ENCODE assay signal across 33 cellular contexts in the genomic region with DNA sequence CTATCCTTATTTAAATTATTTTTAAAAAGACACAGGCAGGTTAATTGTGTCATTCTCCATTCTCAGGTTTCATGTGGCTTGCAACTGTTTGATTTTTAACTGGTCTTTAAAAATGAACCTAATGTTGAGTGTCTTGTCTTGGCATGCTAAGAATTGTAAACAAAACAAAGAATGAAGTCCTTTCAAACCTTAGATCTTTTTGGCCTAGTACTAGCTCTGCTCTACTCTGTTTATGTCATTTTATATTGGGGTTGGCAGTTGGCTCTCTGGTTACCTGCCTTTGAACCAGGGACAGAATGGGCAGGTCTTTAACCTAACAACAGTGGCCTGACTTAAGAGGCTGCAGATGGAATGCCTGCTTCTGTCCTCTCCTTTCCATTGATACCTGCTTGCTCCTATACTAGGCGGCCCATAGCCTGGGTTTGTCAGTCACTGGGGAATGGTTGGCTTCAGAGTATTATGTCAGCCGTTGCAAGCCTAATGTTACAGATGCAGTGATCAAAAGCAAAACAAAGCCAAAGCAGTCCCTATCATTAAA.
DNase-seq lines count a peak whose midpoint lies in the region; ATAC-seq, FAIRE-seq and TF ChIP-seq lines count a peak whose summit lies in the region.
"Had no signal": no experiment of that assay in that cellular context is flagged by ENCODE, and none has a peak within 500 bp of the region (broad histone marks: within the 10 kb centered on the region; RNA-seq: fewer than 3 reads in every experiment).

No MANE protein-coding gene starts in this region.

- peaks cover 0 to 14% of the 10 kb centered on the region in 2 experiments; a peak in 3 of 4 replicates for H3K79me1 ChIP-seq in IMR-90 (ENCODE audit: low read depth in 1 of 2, low read length in 2 of 2)

- no peak overlapping the region for H3K4ac ChIP-seq in IMR-90 (ENCODE audit: low read depth, low read length)

- H3K4me3 Mint-ChIP-seq in activated CD8-positive, alpha-beta T cell treated with anti-CD3 and anti-CD28 coated beads for 36 hours: no peak overlapping the region
- H3K4me3 Mint-ChIP-seq in activated CD8-positive, alpha-beta T cell treated with anti-CD3 and anti-CD28 coated beads, Interleukin-2, amount 10 ng/mL, durations not matched to agents 7 days and 5 days: no peak overlapping the region
- peak overlapping the region; percentile 26 for H3K4me3 Mint-ChIP-seq in activated naive CD8-positive, alpha-beta T cell treated with anti-CD3 and anti-CD28 coated beads, Interleukin-2, amount 10 ng/mL, durations not matched to agents 7 days and 5 days
- H3K4me3 Mint-ChIP-seq in neural progenitor cell: no peak overlapping the region
- H3K4me3 Mint-ChIP-seq: effector memory CD8-positive, alpha-beta T cell; natural killer cell had no signal

- peaks cover 6% of the 10 kb centered on the region for H3K36me3 ChIP-seq in IMR-90 (ENCODE audit: control insufficient read depth, insufficient read depth, low read length)
- H3K36me3 ChIP-seq in neural progenitor cell: peaks cover 9% of the 10 kb centered on the region
- H3K36me3 ChIP-seq: vagina had no signal

- H3K9me3 Mint-ChIP-seq in activated CD8-positive, alpha-beta T cell treated with anti-CD3 and anti-CD28 coated beads for 36 hours: no peaks in the 10 kb centered on the region
- H3K9me3 Mint-ChIP-seq in activated CD8-positive, alpha-beta T cell treated with anti-CD3 and anti-CD28 coated beads, Interleukin-2, amount 10 ng/mL, durations not matched to agents 7 days and 5 days (ENCODE audit: insufficient read depth): no peaks in the 10 kb centered on the region
- H3K9me3 Mint-ChIP-seq in activated naive CD8-positive, alpha-beta T cell treated with anti-CD3 and anti-CD28 coated beads, Interleukin-2, amount 10 ng/mL, durations not matched to agents 7 days and 5 days: no peaks in the 10 kb centered on the region
- H3K9me3 Mint-ChIP-seq in neural progenitor cell: no peaks in the 10 kb centered on the region
- H3K9me3 Mint-ChIP-seq: effector memory CD8-positive, alpha-beta T cell; natural killer cell had no signal

- POLR2A ChIA-PET in activated CD8-positive, alpha-beta T cell treated with anti-CD3 and anti-CD28 coated beads for 36 hours (lab: Charles Lee): no interaction called here
- POLR2A ChIA-PET in activated CD8-positive, alpha-beta T cell treated with anti-CD3 and anti-CD28 coated beads, Interleukin-2, amount 10 ng/mL, durations not matched to agents 7 days and 5 days (lab: Charles Lee): no interaction called here
- POLR2A ChIA-PET in IMR-90 (lab: Charles Lee; ENCODE audit: unreplicated experiment) (no interaction called here), GM10248 (lab: Yijun Ruan, JAX) (no interaction called here)
- POLR2A ChIA-PET in activated naive CD8-positive, alpha-beta T cell treated with anti-CD3 and anti-CD28 coated beads, Interleukin-2, amount 10 ng/mL, durations not matched to agents 7 days and 5 days (lab: Charles Lee): interaction anchor here (0.6 kb wide), 1 partner anchor 12 kb away, joined by 3 read pairs; no protein-coding TSS in a partner anchor

- no peak overlapping the region for H3K4me3 ChIP-seq in IMR-90 (ENCODE audit: insufficient read depth, low read depth, low read length)
- no peak overlapping the region for H3K4me3 ChIP-seq in neural progenitor cell
- H3K4me3 ChIP-seq: BLaER1 treated with 17β-estradiol and CSF1 and Interleukin-3, amounts not matched to agents 10 nM and 100 nM; coronary artery; esophagus muscularis mucosa; left lung; right atrium auricular region; SK-N-MC; spleen; testis; vagina had no signal

- no peak for TF ChIP-seq CTCF in activated CD8-positive, alpha-beta T cell treated with anti-CD3 and anti-CD28 coated beads for 36 hours (IDR thresholded peaks at IDR 0.05)
- TF ChIP-seq CTCF in IMR-90 (conservative IDR thresholded peaks at IDR 0.05; ENCODE audit: low read depth, low read length) (no peak), neural progenitor cell (IDR thresholded peaks at IDR 0.05) (no peak), GM10248 (IDR thresholded peaks at IDR 0.05; ENCODE audit: control extremely low read depth, extremely low read depth, low read depth, missing control alignments) (no peak)

- H2BK120ac ChIP-seq in IMR-90 (ENCODE audit: low read depth, low read length): no peak overlapping the region

- in situ Hi-C loops in IMR-90 (cut with MboI; ENCODE audit: low sequenced_read_pairs): loop anchor here (25.0 kb wide), 1 partner anchor 792 kb away; no protein-coding TSS in a partner anchor

- no peak overlapping the region for H2BK5ac ChIP-seq in IMR-90 (ENCODE audit: low read depth, low read length, poor library complexity, severe bottlenecking)

- no CpG with 5 or more reads among the region's 2 CpGs for WGBS in IMR-90 (ENCODE audit: extremely low coverage in 2 of 2, insufficient read length in 1 of 2), 2 experiments

- no peak for TF ChIP-seq POLR2A in IMR-90 (IDR thresholded peaks at IDR 0.05; ENCODE audit: low read depth, low read length)

- H3K27me3 Mint-ChIP-seq in activated CD8-positive, alpha-beta T cell treated with anti-CD3 and anti-CD28 coated beads for 36 hours: no peaks in the 10 kb centered on the region
- no peaks in the 10 kb centered on the region for H3K27me3 Mint-ChIP-seq in activated CD8-positive, alpha-beta T cell treated with anti-CD3 and anti-CD28 coated beads, Interleukin-2, amount 10 ng/mL, durations not matched to agents 7 days and 5 days (ENCODE audit: low read depth)
- no peaks in the 10 kb centered on the region for H3K27me3 Mint-ChIP-seq in activated naive CD8-positive, alpha-beta T cell treated with anti-CD3 and anti-CD28 coated beads, Interleukin-2, amount 10 ng/mL, durations not matched to agents 7 days and 5 days
- no peaks in the 10 kb centered on the region for H3K27me3 Mint-ChIP-seq in neural progenitor cell (ENCODE audit: insufficient read depth, low read depth)
- H3K27me3 Mint-ChIP-seq: effector memory CD8-positive, alpha-beta T cell had no signal

- no peak overlapping the region for H2AK9ac ChIP-seq in IMR-90 (replicated peaks; ENCODE audit: low read depth, low read length, poor library complexity)

- no peak for FAIRE-seq in RCC 7860 (lab: Jason Lieb, UNC)
- FAIRE-seq: bronchial epithelial cell, GM12891 had no signal

- no peak overlapping the region for H3K14ac ChIP-seq in IMR-90 (replicated peaks; ENCODE audit: low read depth, low read length)

- H3K4me1 ChIP-seq in IMR-90 (ENCODE audit: control insufficient read depth, insufficient read depth, low read length) (peaks cover 2% of the 10 kb centered on the region), neural progenitor cell (peaks cover 21% of the 10 kb centered on the region)
- H3K4me1 ChIP-seq: left lung, right atrium auricular region, testis had no signal

- H2BK20ac ChIP-seq in IMR-90 (ENCODE audit: low read depth, low read length): no peak overlapping the region

- H3K9me1 ChIP-seq in IMR-90 (ENCODE audit: insufficient read depth, low read length): peaks cover 3% of the 10 kb centered on the region

- peaks cover 9% of the 10 kb centered on the region for H3K36me3 Mint-ChIP-seq in activated CD8-positive, alpha-beta T cell treated with anti-CD3 and anti-CD28 coated beads for 36 hours (ENCODE audit: low read depth)
- H3K36me3 Mint-ChIP-seq in activated CD8-positive, alpha-beta T cell treated with anti-CD3 and anti-CD28 coated beads, Interleukin-2, amount 10 ng/mL, durations not matched to agents 7 days and 5 days (ENCODE audit: low read depth): peaks cover 14% of the 10 kb centered on the region
- peaks cover 18% of the 10 kb centered on the region for H3K36me3 Mint-ChIP-seq in activated naive CD8-positive, alpha-beta T cell treated with anti-CD3 and anti-CD28 coated beads, Interleukin-2, amount 10 ng/mL, durations not matched to agents 7 days and 5 days
- H3K36me3 Mint-ChIP-seq in neural progenitor cell: peaks cover 2% of the 10 kb centered on the region
- H3K36me3 Mint-ChIP-seq: natural killer cell had no signal

- no TSS peak for BruUV-seq in IMR-90 (replicated peaks; lab: Mats Ljungman, UMichigan)

- no peak for DNase-seq in activated CD8-positive, alpha-beta T cell treated with anti-CD3 and anti-CD28 coated beads for 36 hours
- DNase-seq in activated CD8-positive, alpha-beta T cell treated with anti-CD3 and anti-CD28 coated beads, Interleukin-2, amount 10 ng/mL, durations not matched to agents 7 days and 5 days: no peak
- DNase-seq in IMR-90 (no peak), neural progenitor cell (ENCODE audit: low spot score) (no peak), RCC 7860 (ENCODE audit: low spot score) (no peak), GM10248 (ENCODE audit: extremely low spot score) (no peak), midbrain (lab: John Stamatoyannopoulos, UW) (no peak)
- no peak for DNase-seq in activated naive CD8-positive, alpha-beta T cell treated with anti-CD3 and anti-CD28 coated beads, Interleukin-2, amount 10 ng/mL, durations not matched to agents 7 days and 5 days
- DNase-seq: activated CD4-positive, alpha-beta T cell treated with anti-CD3 and anti-CD28 coated beads, Interleukin-2, amount 50 U/mL, for 4 hours; activated effector memory CD4-positive, alpha-beta T cell treated with anti-CD3 and anti-CD28 coated beads, Interleukin-2, amount 50 U/mL, for 16 hours; Calu3; DND-41; effector memory CD8-positive, alpha-beta T cell; foreskin melanocyte; HCEC 1CT; left lung; natural killer cell; NCI-H1105; NCI-H2081 treated with DMSO at 0.1 percent for 48 hours; NCI-H69; spleen; stimulated activated CD4-positive, alpha-beta T cell treated with anti-CD3 and anti-CD28 coated beads, Interleukin-4, amount 100 ng/mL, for 1 hour; T-helper 9 cell; testis; WERI-Rb-1 had no signal

- H3K56ac ChIP-seq in IMR-90 (ENCODE audit: extremely low read depth, insufficient read depth, low read length): no peak overlapping the region

- H3K9me3 ChIP-seq in IMR-90 (ENCODE audit: control insufficient read depth, insufficient read depth, low read length) (no peaks in the 10 kb centered on the region), neural progenitor cell (ENCODE audit: low read depth) (no peaks in the 10 kb centered on the region)
- H3K9me3 ChIP-seq: BLaER1 treated with 17β-estradiol and CSF1 and Interleukin-3, amounts not matched to agents 10 nM and 100 nM; esophagus muscularis mucosa; left lung; right atrium auricular region; spleen; testis; vagina had no signal

- peaks cover 56% of the 10 kb centered on the region for H3K79me2 ChIP-seq in neural progenitor cell (ENCODE audit: low read depth)

- no peak overlapping the region for H2BK15ac ChIP-seq in IMR-90 (ENCODE audit: low read depth, low read length)

- H3K27ac Mint-ChIP-seq in activated CD8-positive, alpha-beta T cell treated with anti-CD3 and anti-CD28 coated beads for 36 hours: peak overlapping the region; percentile 3
- H3K27ac Mint-ChIP-seq in activated CD8-positive, alpha-beta T cell treated with anti-CD3 and anti-CD28 coated beads, Interleukin-2, amount 10 ng/mL, durations not matched to agents 7 days and 5 days: no peak overlapping the region
- no peak overlapping the region for H3K27ac Mint-ChIP-seq in activated naive CD8-positive, alpha-beta T cell treated with anti-CD3 and anti-CD28 coated beads, Interleukin-2, amount 10 ng/mL, durations not matched to agents 7 days and 5 days
- H3K27ac Mint-ChIP-seq in neural progenitor cell: no peak overlapping the region
- H3K27ac Mint-ChIP-seq: natural killer cell had no signal

- H3K18ac ChIP-seq in IMR-90 (ENCODE audit: low read depth, low read length): no peak overlapping the region

- no peak overlapping the region for H2AFZ ChIP-seq in IMR-90 (replicated peaks; ENCODE audit: low read length, poor library complexity)
- no peak overlapping the region for H2AFZ ChIP-seq in neural progenitor cell (replicated peaks)

- TF ChIP-seq RAD21 in IMR-90 (IDR thresholded peaks at IDR 0.05; ENCODE audit: low read length): no peak

- H3K23ac ChIP-seq in IMR-90 (ENCODE audit: low read depth, low read length): no peak overlapping the region

- H3F3A ChIP-seq in neural progenitor cell (ENCODE audit: low read depth): peaks cover 6% of the 10 kb centered on the region

- dilution Hi-C loops in IMR-90 (cut with HindIII; ENCODE audit: low sequenced_read_pairs, unreplicated experiment): no loop called here

- intact Hi-C loops in activated CD8-positive, alpha-beta T cell treated with anti-CD3 and anti-CD28 coated beads for 36 hours (cut with micrococcal nuclease): no loop called here
- intact Hi-C loops in IMR-90 (cut with micrococcal nuclease): no loop called here

- ATAC-seq in activated CD8-positive, alpha-beta T cell treated with anti-CD3 and anti-CD28 coated beads for 36 hours: no peak
- no peak for ATAC-seq in activated CD8-positive, alpha-beta T cell treated with anti-CD3 and anti-CD28 coated beads, Interleukin-2, amount 10 ng/mL, durations not matched to agents 7 days and 5 days
- peak; percentile 58 for ATAC-seq in IMR-90 (ENCODE audit: low read depth)
- ATAC-seq in activated naive CD8-positive, alpha-beta T cell treated with anti-CD3 and anti-CD28 coated beads, Interleukin-2, amount 10 ng/mL, durations not matched to agents 7 days and 5 days (ENCODE audit: low read depth): no peak
- ATAC-seq: effector memory CD8-positive, alpha-beta T cell; left lung; natural killer cell had no signal

- H3K9ac ChIP-seq in IMR-90 (ENCODE audit: low read depth, low read length): no peak overlapping the region
- H3K9ac ChIP-seq in neural progenitor cell: no peak overlapping the region
- H3K9ac ChIP-seq: BLaER1 treated with 17β-estradiol and CSF1 and Interleukin-3, amounts not matched to agents 10 nM and 100 nM had no signal

- no peak overlapping the region for H4K5ac ChIP-seq in IMR-90 (ENCODE audit: low read depth, low read length)

- H3K4me1 Mint-ChIP-seq in activated CD8-positive, alpha-beta T cell treated with anti-CD3 and anti-CD28 coated beads for 36 hours (ENCODE audit: low read depth): peaks cover 46% of the 10 kb centered on the region
- peaks cover 43% of the 10 kb centered on the region for H3K4me1 Mint-ChIP-seq in activated CD8-positive, alpha-beta T cell treated with anti-CD3 and anti-CD28 coated beads, Interleukin-2, amount 10 ng/mL, durations not matched to agents 7 days and 5 days (ENCODE audit: low read depth)
- H3K4me1 Mint-ChIP-seq in activated naive CD8-positive, alpha-beta T cell treated with anti-CD3 and anti-CD28 coated beads, Interleukin-2, amount 10 ng/mL, durations not matched to agents 7 days and 5 days: peaks cover 46% of the 10 kb centered on the region
- no peaks in the 10 kb centered on the region for H3K4me1 Mint-ChIP-seq in neural progenitor cell

- H3K4me2 ChIP-seq in IMR-90 (ENCODE audit: low read depth, low read length) (no peak overlapping the region), neural progenitor cell (no peak overlapping the region)

- no peak overlapping the region for H4K91ac ChIP-seq in IMR-90 (ENCODE audit: insufficient read depth, low read depth, low read length)

- no peak overlapping the region for H4K8ac ChIP-seq in IMR-90 (ENCODE audit: low read depth in 2 of 2, low read length in 2 of 2)

- H3K27ac ChIP-seq in IMR-90 (ENCODE audit: insufficient read depth, low read length): no peak overlapping the region
- peak overlapping the region; percentile 19 for H3K27ac ChIP-seq in neural progenitor cell
- H3K27ac ChIP-seq: BLaER1 treated with 17β-estradiol and CSF1 and Interleukin-3, amounts not matched to agents 10 nM and 100 nM; coronary artery; esophagus muscularis mucosa; left lung; right atrium auricular region; spleen; testis; vagina; WERI-Rb-1 had no signal

- no peaks in the 10 kb centered on the region for H3K27me3 ChIP-seq in IMR-90 (ENCODE audit: control insufficient read depth, insufficient read depth, low read length)
- H3K27me3 ChIP-seq in neural progenitor cell: no peaks in the 10 kb centered on the region
- H3K27me3 ChIP-seq: BLaER1 treated with 17β-estradiol and CSF1 and Interleukin-3, amounts not matched to agents 10 nM and 100 nM; esophagus muscularis mucosa; left lung; right atrium auricular region; spleen; testis; vagina had no signal

- peaks cover 5% of the 10 kb centered on the region; the same call in 1 of the 2 replicates for H4K20me1 ChIP-seq in IMR-90 (ENCODE audit: insufficient read depth, low read length)
- H4K20me1 ChIP-seq in neural progenitor cell (ENCODE audit: low read depth): peaks cover 4% of the 10 kb centered on the region
- H4K20me1 ChIP-seq: BLaER1 treated with 17β-estradiol and CSF1 and Interleukin-3, amounts not matched to agents 10 nM and 100 nM had no signal

- CTCF ChIA-PET in activated CD8-positive, alpha-beta T cell treated with anti-CD3 and anti-CD28 coated beads for 36 hours (lab: Charles Lee): interaction anchor here (0.7 to 2.9 kb wide), 5 partner anchors 9 to 267 kb away, joined by 3 to 30 read pairs (median 3); no protein-coding TSS in a partner anchor
- CTCF ChIA-PET in activated CD8-positive, alpha-beta T cell treated with anti-CD3 and anti-CD28 coated beads, Interleukin-2, amount 10 ng/mL, durations not matched to agents 7 days and 5 days (lab: Charles Lee): interaction anchor here (1.2 to 3.0 kb wide), 6 partner anchors 10 to 160 kb away, joined by 3 to 33 read pairs (median 6); a partner anchor contains a TSS
- CTCF ChIA-PET in IMR-90 (lab: Yijun Ruan, JAX) (interaction anchor here (1.0 kb wide), 1 partner anchor 9 kb away, joined by 5 read pairs; no protein-coding TSS in a partner anchor), GM10248 (lab: Yijun Ruan, JAX) (interaction anchor here (1.0 to 1.8 kb wide), 3 partner anchors 10 to 30 kb away, joined by 3 to 30 read pairs (median 3); no protein-coding TSS in a partner anchor)

- H2AK5ac ChIP-seq in IMR-90 (ENCODE audit: low read depth, low read length): no peak overlapping the region
